ENCODE assay signal across 27 cellular contexts in genomic region chr18:5276947-5277346, GRCh38.
"Had no signal": no experiment of that assay in that cellular context is flagged by ENCODE, and none has a peak within 500 bp of the region (broad histone marks: within the 10 kb centered on the region; RNA-seq: fewer than 3 reads in every experiment).

No MANE protein-coding gene starts in this region.

- H3K4me3 Mint-ChIP-seq: activated CD4-positive, alpha-beta memory T cell treated with anti-CD3 and anti-CD28 coated beads, Interleukin-2, amount 10 ng/mL, durations not matched to agents 7 days and 5 days; activated CD4-positive, alpha-beta T cell treated with anti-CD3 and anti-CD28 coated beads, Interleukin-2, amount 10 ng/mL, durations not matched to agents 7 days and 5 days; activated naive CD8-positive, alpha-beta T cell; activated T-cell treated with anti-CD3 and anti-CD28 coated beads, Interleukin-2, amount 50 U/mL, for 24 hours; activated T-helper 17 cell treated with anti-CD3 and anti-CD28 coated beads, Interleukin-2, amount 50 U/mL, for 72 hours; central memory CD8-positive, alpha-beta T cell; dendritic cell treated with granulocyte-macrophage colony-stimulating factor and Interleukin-4, amounts not matched to agents 40 ng/mL and 50 ng/mL, for 4 days had no signal

- H3K27me3 ChIP-seq: brain microvascular endothelial cell had no signal

- FAIRE-seq: astrocyte, bronchial epithelial cell, frontal cortex had no signal

- H3K27me3 Mint-ChIP-seq: activated naive CD8-positive, alpha-beta T cell; activated T-cell treated with anti-CD3 and anti-CD28 coated beads, Interleukin-2, amount 50 U/mL, for 24 hours had no signal

- H3K27ac ChIP-seq: brain microvascular endothelial cell, coronary artery had no signal

- H3K4me3 ChIP-seq: coronary artery had no signal

- DNase-seq: activated CD4-positive, alpha-beta memory T cell treated with anti-CD3 and anti-CD28 coated beads, Interleukin-2, amount 10 ng/mL, durations not matched to agents 7 days and 5 days; activated CD4-positive, alpha-beta T cell treated with anti-CD3 and anti-CD28 coated beads for 1 hour; activated CD4-positive, alpha-beta T cell treated with anti-CD3 and anti-CD28 coated beads for 4 hours; activated CD4-positive, alpha-beta T cell treated with anti-CD3 and anti-CD28 coated beads, Interleukin-2, amount 10 ng/mL, durations not matched to agents 7 days and 5 days; activated CD4-positive, alpha-beta T cell treated with anti-CD3 and anti-CD28 coated beads, Interleukin-2, amount 50 U/mL, for 4 hours; activated CD8-positive, alpha-beta memory T cell treated with anti-CD3 and anti-CD28 coated beads, Interleukin-2, amount 50 U/mL, for 48 hours; activated effector memory CD4-positive, alpha-beta T cell treated with Interleukin-2 at 50 U/mL for 16 hours; activated gamma-delta T cell treated with Interleukin-2 at 50 U/mL for 16 hours; activated naive CD4-positive, alpha-beta T cell treated with anti-CD3 and anti-CD28 coated beads, Interleukin-2, amount 50 U/mL, for 16 hours; activated naive CD4-positive, alpha-beta T cell treated with Interleukin-2 at 50 U/mL for 16 hours; activated T-cell treated with anti-CD3 and anti-CD28 coated beads for 4 hours; activated T-cell treated with anti-CD3 and anti-CD28 coated beads, Interleukin-2, amount 50 U/mL, for 24 hours; amniotic stem cell; anterior cingulate cortex; brain microvascular endothelial cell; effector CD8-positive, alpha-beta T cell; foreskin fibroblast; head of caudate nucleus; T-helper 2 cell had no signal

- H3K4me1 Mint-ChIP-seq: activated CD4-positive, alpha-beta memory T cell treated with anti-CD3 and anti-CD28 coated beads, Interleukin-2, amount 10 ng/mL, durations not matched to agents 7 days and 5 days; activated CD4-positive, alpha-beta T cell treated with anti-CD3 and anti-CD28 coated beads, Interleukin-2, amount 10 ng/mL, durations not matched to agents 7 days and 5 days; activated T-helper 17 cell treated with anti-CD3 and anti-CD28 coated beads, Interleukin-2, amount 50 U/mL, for 72 hours; central memory CD8-positive, alpha-beta T cell had no signal

- H3K27ac Mint-ChIP-seq: activated CD4-positive, alpha-beta memory T cell treated with anti-CD3 and anti-CD28 coated beads, Interleukin-2, amount 10 ng/mL, durations not matched to agents 7 days and 5 days; activated CD4-positive, alpha-beta T cell treated with anti-CD3 and anti-CD28 coated beads, Interleukin-2, amount 10 ng/mL, durations not matched to agents 7 days and 5 days; activated naive CD8-positive, alpha-beta T cell; activated T-cell treated with anti-CD3 and anti-CD28 coated beads, Interleukin-2, amount 50 U/mL, for 24 hours; activated T-helper 17 cell treated with anti-CD3 and anti-CD28 coated beads, Interleukin-2, amount 50 U/mL, for 72 hours; dendritic cell treated with granulocyte-macrophage colony-stimulating factor and Interleukin-4, amounts not matched to agents 40 ng/mL and 50 ng/mL, for 4 days had no signal

- H3K9me3 Mint-ChIP-seq: central memory CD8-positive, alpha-beta T cell had no signal

- H3K36me3 ChIP-seq: brain microvascular endothelial cell had no signal
